18 cellular contexts compared by ENCODE assay signal in genomic region chr2:190554357-190555006, GRCh38. TPM values are rescaled to one million over a fixed set of nuclear protein-coding genes. Genes with fewer than 3 reads are reported as not detected.
DNase-seq lines count a peak whose midpoint lies in the region; ATAC-seq and TF ChIP-seq lines count a peak whose summit lies in the region.
"Had no signal": no experiment of that assay in that cellular context is flagged by ENCODE, and none has a peak within 500 bp of the region (broad histone marks: within the 10 kb centered on the region; RNA-seq: fewer than 3 reads in every experiment).

No MANE protein-coding gene starts in this region.

- H3K27me3 ChIP-seq in H9 (ENCODE audit: insufficient read depth, low read length) (no peaks in the 10 kb centered on the region), endodermal cell (ENCODE audit: control insufficient read depth, insufficient read depth, low read length, poor library complexity, severe bottlenecking) (no peaks in the 10 kb centered on the region)

- H3K56ac ChIP-seq in H9 (ENCODE audit: insufficient read length, low read depth, low read length) = no peak overlapping the region

- H3K27me3 Mint-ChIP-seq in H9 (ENCODE audit: low read depth) = no peaks in the 10 kb centered on the region
- no peaks in the 10 kb centered on the region for H3K27me3 Mint-ChIP-seq in endodermal cell (ENCODE audit: insufficient read depth)
- H3K27me3 Mint-ChIP-seq: CD8-positive, alpha-beta memory T cell had no signal

- DNase-seq in ELF-1 (ENCODE audit: low read depth, low spot score) = peak; percentile 77
- peak; percentile 60 for DNase-seq in H9
- DNase-seq in endodermal cell = peak; percentile 81
- DNase-seq in mucosa of descending colon = peak in 1 of 3 donors; percentile 36
- no peak for DNase-seq in activated CD8-positive, alpha-beta memory T cell treated with anti-CD3 and anti-CD28 coated beads, Interleukin-2, amount 50 U/mL, for 4 hours
- DNase-seq in left cardiac atrium = no peak
- DNase-seq in NCI-H187 treated with DMSO at 0.1 percent for 48 hours (lab: John Stamatoyannopoulos, UW) = no peak
- DNase-seq: C1 segment of cervical spinal cord; CD8-positive, alpha-beta memory T cell; GF-D8; H7; IMR-90; NCI-H187; NCI-H2171; NCI-H82; SHP77 treated with DMSO at 0.1 percent for 48 hours; SK-N-SH had no signal

- H3K79me2 ChIP-seq in H9 (ENCODE audit: insufficient read depth, low read length) = no peaks in the 10 kb centered on the region

- H3K4me1 Mint-ChIP-seq in H9 (peaks cover 11 to 13% of the 10 kb centered on the region in 2 experiments; a peak in 3 of 4 replicates), endodermal cell (peaks cover 17% of the 10 kb centered on the region)

- H3K9me3 Mint-ChIP-seq in H9 = peaks cover 3 to 4% of the 10 kb centered on the region in 2 experiments; a peak in 4 of 5 replicates
- H3K9me3 Mint-ChIP-seq in endodermal cell = peaks cover 2% of the 10 kb centered on the region

- no peak overlapping the region for H4K8ac ChIP-seq in H9 (replicated peaks; ENCODE audit: insufficient read length, low read depth, low read length)

- H3K27ac Mint-ChIP-seq in H9 (no peak overlapping the region), endodermal cell (peak overlapping the region; percentile 61)
- H3K27ac Mint-ChIP-seq: CD8-positive, alpha-beta memory T cell had no signal

- H3K27ac ChIP-seq in H9 (ENCODE audit: insufficient read length, low read depth, low read length) (no peak overlapping the region), endodermal cell (ENCODE audit: low read depth, low read length) (no peak overlapping the region)

- no peaks in the 10 kb centered on the region; the same call in 1 of the 2 replicates for H3K4me1 ChIP-seq in H9 (ENCODE audit: insufficient read depth, low read length)
- peaks cover 10% of the 10 kb centered on the region for H3K4me1 ChIP-seq in endodermal cell (ENCODE audit: control insufficient read depth, insufficient read depth, low read length)
- no peaks in the 10 kb centered on the region for H3K4me1 ChIP-seq in mucosa of descending colon (ENCODE audit: low read depth)

- no peak overlapping the region for H3T11ph ChIP-seq in H9 (ENCODE audit: low read length)

- H3K9ac ChIP-seq in H9 (ENCODE audit: extremely low read depth, insufficient read length, low read length) = no peak overlapping the region
- no peak overlapping the region for H3K9ac ChIP-seq in endodermal cell (ENCODE audit: extremely low read depth, low read length, poor library complexity, severe bottlenecking)
- H3K9ac ChIP-seq: SK-N-SH had no signal

- H3K36me3 ChIP-seq in endodermal cell (ENCODE audit: control insufficient read depth, insufficient read depth, low read length) (no peaks in the 10 kb centered on the region), mucosa of descending colon (ENCODE audit: low read depth) (no peaks in the 10 kb centered on the region)

- no peak overlapping the region for H3K4ac ChIP-seq in H9 (ENCODE audit: low read depth, low read length)

- H2BK20ac ChIP-seq in H9 (ENCODE audit: low read depth, low read length, poor library complexity, severe bottlenecking) = no peak overlapping the region

- H4K20me1 ChIP-seq in H9 (ENCODE audit: control insufficient read depth, insufficient read depth, insufficient read length) = no peaks in the 10 kb centered on the region

- intact Hi-C loops in mucosa of descending colon (cut with DNase I, micrococcal nuclease) = no loop called here
- intact Hi-C loops in left cardiac atrium (cut with DNase I) = no loop called here

- H3K4me3 ChIP-seq in endodermal cell (ENCODE audit: low read length) (no peak overlapping the region), mucosa of descending colon (no peak overlapping the region)
- H3K4me3 ChIP-seq: GM12878 had no signal

- ATAC-seq in mucosa of descending colon (peak; percentile 32), left cardiac atrium (no peak)
- ATAC-seq: GM12878 had no signal

- no CpG with 5 or more reads among the region's 7 CpGs for WGBS in H9 (ENCODE audit: extremely low coverage, insufficient read length, low lambda C conversion rate)
- WGBS in endodermal cell (ENCODE audit: insufficient coverage in 1 of 2, insufficient read length in 1 of 2), 2 experiments = 72 to 80% methylated on average over 5 to 7 of the region's 7 CpGs

- no peaks in the 10 kb centered on the region for H3K79me1 ChIP-seq in H9 (ENCODE audit: insufficient read depth, low read depth, low read length, poor library complexity, severe bottlenecking)

- peak overlapping the region; percentile 67 for H2BK120ac ChIP-seq in H9 (ENCODE audit: low read depth, low read length, poor library complexity, severe bottlenecking)

- H3K14ac ChIP-seq in H9 (ENCODE audit: insufficient read depth, low read length) = peak overlapping the region; percentile 31; the same call in 1 of the 2 replicates

- no peak overlapping the region for H2AFZ ChIP-seq in H9 (ENCODE audit: low read length)

- no peak overlapping the region for H4K5ac ChIP-seq in H9 (ENCODE audit: insufficient read length, low read depth, low read length)

- no peak overlapping the region for H3K4me3 Mint-ChIP-seq in H9
- no peak overlapping the region for H3K4me3 Mint-ChIP-seq in endodermal cell
- H3K4me3 Mint-ChIP-seq: CD8-positive, alpha-beta memory T cell had no signal

- H4K91ac ChIP-seq in H9 (ENCODE audit: insufficient read length, low read depth, low read length) = no peak overlapping the region

- H2BK12ac ChIP-seq in H9 (ENCODE audit: insufficient read length, low read depth, low read length) = no peak overlapping the region

- H3K36me3 Mint-ChIP-seq in H9 (ENCODE audit: insufficient read depth in 1 of 3, low read depth in 3 of 3) = peaks cover 3 to 7% (median 3%) of the 10 kb centered on the region in 3 experiments; a peak in 3 of 7 replicates
- H3K36me3 Mint-ChIP-seq in endodermal cell (ENCODE audit: low read depth) = no peaks in the 10 kb centered on the region

- TF ChIP-seq CTCF in H9 (conservative IDR thresholded peaks at IDR 0.05) (no peak), endodermal cell (conservative IDR thresholded peaks at IDR 0.05) (no peak), mucosa of descending colon (IDR thresholded peaks at IDR 0.05) (no peak)

- H3K23ac ChIP-seq in H9 (ENCODE audit: insufficient read length, low read depth, low read length) = no peak overlapping the region

- no peak overlapping the region for H3K4me2 ChIP-seq in H9 (ENCODE audit: insufficient read depth, insufficient read length, low read length)
- H3K4me2 ChIP-seq: SK-N-SH had no signal

- H2AK5ac ChIP-seq in H9 (ENCODE audit: insufficient read length, low read length) = no peak overlapping the region

- peak overlapping the region; percentile 58 for H3K18ac ChIP-seq in H9 (ENCODE audit: insufficient read length, low read depth, low read length)

- no peak overlapping the region for H2BK5ac ChIP-seq in H9 (ENCODE audit: insufficient read length, low read length)

- no peak overlapping the region for H2BK15ac ChIP-seq in H9 (ENCODE audit: low read depth, low read length)

- no peaks in the 10 kb centered on the region for H3K23me2 ChIP-seq in H9 (ENCODE audit: insufficient read length, low read depth, low read length, poor library complexity, severe bottlenecking)

- no peaks in the 10 kb centered on the region for H3K9me3 ChIP-seq in H9 (ENCODE audit: control insufficient read depth, low read depth, low read length)
- peaks cover 5% of the 10 kb centered on the region for H3K9me3 ChIP-seq in endodermal cell (ENCODE audit: control insufficient read depth, low read length)
- no peaks in the 10 kb centered on the region for H3K9me3 ChIP-seq in mucosa of descending colon
- H3K9me3 ChIP-seq: SK-N-SH had no signal

RNA-seq across cellular contexts. Expression of gene NEMP2, which starts 20.0 kb away (rescaled TPM):
- total RNA-seq in H9 (2021) (5.3 and 6.6 TPM in 2 replicates), endodermal cell (10 to 100 TPM in 1 of 2 donors, 1 to 10 TPM in 1; 7.2 to 11.3 TPM), mucosa of descending colon (1 to 10 TPM; 1.7 to 4.1 (median 4.0) TPM), left cardiac atrium (1 to 10 TPM; 4.5 to 5.0 TPM)
- 3.6 TPM for polyA plus RNA-seq in endodermal cell (2013, experiment 1 of 2)
- polyA plus RNA-seq in endodermal cell (2013, experiment 2 of 2) = 2.5 TPM

Comparison
In these comparisons a context has a peak if more than half of its experiments do, and no peak if none do; other contexts are left out.
1. DNase-seq: peak in ELF-1 (single experiment), H9 (single experiment) and endodermal cell (single experiment); none in activated CD8-positive, alpha-beta memory T cell treated with anti-CD3 and anti-CD28 coated beads, Interleukin-2, amount 50 U/mL, for 4 hours (single experiment), left cardiac atrium (single experiment) and NCI-H187 treated with DMSO at 0.1 percent for 48 hours (single experiment).